In genomic region chr20:45924391-45925261, GRCh38 we compare ENCODE assay signal across 13 cellular contexts. TPM values are rescaled to one million over a fixed set of nuclear protein-coding genes. Genes with fewer than 3 reads are reported as not detected.
DNase-seq lines count a peak whose midpoint lies in the region; ATAC-seq and TF ChIP-seq lines count a peak whose summit lies in the region.
"Had no signal": no experiment of that assay in that cellular context is flagged by ENCODE, and none has a peak within 500 bp of the region (broad histone marks: within the 10 kb centered on the region; RNA-seq: fewer than 3 reads in every experiment).

No MANE protein-coding gene starts in this region.

- DNase-seq in DMS153 (lab: John Stamatoyannopoulos, UW) = peak; percentile 30
- no peak for DNase-seq in DMS153 treated with DMSO at 0.1 percent for 48 hours (lab: John Stamatoyannopoulos, UW; ENCODE audit: unreplicated experiment)
- no peak for DNase-seq in esophagus squamous epithelium (lab: John Stamatoyannopoulos, UW)
- peak in 2 of 3 donors; percentile 51 to 59 for DNase-seq in mucosa of descending colon
- peak; percentile 41 to 63 for DNase-seq in tibial nerve (ENCODE audit: low spot score in 2 of 2)
- DNase-seq in stimulated activated CD4-positive, alpha-beta T cell treated with anti-CD3 and anti-CD28 coated beads, Interleukin-4, amount 100 ng/mL, for 1 hour = no peak
- DNase-seq in activated CD4-positive, alpha-beta memory T cell treated with anti-CD3 and anti-CD28 coated beads for 36 hours = no peak
- DNase-seq: 8988T, Kasumi-1, SK-N-SH had no signal

- no peak overlapping the region for H3K27ac Mint-ChIP-seq in activated CD4-positive, alpha-beta memory T cell treated with anti-CD3 and anti-CD28 coated beads for 36 hours
- H3K27ac Mint-ChIP-seq: activated T-helper 1 cell treated with anti-CD3 and anti-CD28 coated beads, Interleukin-12 subunit alpha, Interleukin-12 subunit beta, Interleukin-2, Interleukin-4 antibody, amounts not matched to agents 30 ng/mL and 10 ng/mL and 1 ng/mL, durations not matched to agents 14 hours and 24 hours and 36 hours had no signal

- 50 to 55% methylated on average over 19 to 20 of the region's 21 CpGs for WGBS in esophagus squamous epithelium, 2 donors
- 38% methylated on average over 21 of the region's 21 CpGs for WGBS in tibial nerve, 2 donors

- H3K4me1 ChIP-seq in esophagus squamous epithelium (peaks cover 12 to 51% (median 28%) of the 10 kb centered on the region in 3 donors), mucosa of descending colon (ENCODE audit: low read depth) (no peaks in the 10 kb centered on the region), tibial nerve (peaks cover 0 to 38% (median 18%) of the 10 kb centered on the region in 4 donors)

- H3K27me3 ChIP-seq in esophagus squamous epithelium (no peaks in the 10 kb centered on the region), tibial nerve (no peaks in the 10 kb centered on the region)

- no peaks in the 10 kb centered on the region for H3K36me3 Mint-ChIP-seq in activated CD4-positive, alpha-beta memory T cell treated with anti-CD3 and anti-CD28 coated beads for 36 hours

- TF ChIP-seq CTCF in esophagus squamous epithelium (IDR thresholded peaks at IDR 0.05) (no peak), mucosa of descending colon (IDR thresholded peaks at IDR 0.05) (no peak), tibial nerve (IDR thresholded peaks at IDR 0.05) (no peak)

- CTCF ChIA-PET in activated CD4-positive, alpha-beta memory T cell treated with anti-CD3 and anti-CD28 coated beads for 36 hours (lab: Charles Lee) = interaction anchor here (0.6 to 1.3 kb wide), 2 partner anchors 88 to 118 kb away, joined by 3 to 4 read pairs; no protein-coding TSS in a partner anchor

- H3K4me1 Mint-ChIP-seq in activated CD4-positive, alpha-beta memory T cell treated with anti-CD3 and anti-CD28 coated beads for 36 hours (ENCODE audit: low read depth) = peaks cover 3% of the 10 kb centered on the region

- peak; percentile 55 for ATAC-seq in mucosa of descending colon
- ATAC-seq in HG03571 (IDR thresholded peaks at IDR 0.05; ENCODE audit: unreplicated experiment) = no peak
- ATAC-seq: GM12878 had no signal

- TF ChIP-seq EP300 in tibial nerve (IDR thresholded peaks at IDR 0.05) = peak; percentile 9 to 67

- H3K9me3 ChIP-seq in esophagus squamous epithelium = no peaks in the 10 kb centered on the region
- no peaks in the 10 kb centered on the region for H3K9me3 ChIP-seq in mucosa of descending colon
- no peaks in the 10 kb centered on the region for H3K9me3 ChIP-seq in tibial nerve
- H3K9me3 ChIP-seq: SK-N-SH had no signal

- H3K4me3 ChIP-seq in esophagus squamous epithelium = peak overlapping the region in 1 of 4 donors; percentile 1
- no peak overlapping the region for H3K4me3 ChIP-seq in mucosa of descending colon
- H3K4me3 ChIP-seq in tibial nerve = no peak overlapping the region
- H3K4me3 ChIP-seq: GM12878 had no signal

- POLR2A ChIA-PET in activated CD4-positive, alpha-beta memory T cell treated with anti-CD3 and anti-CD28 coated beads for 36 hours (lab: Charles Lee) = interaction anchor here (1.7 kb wide), 1 partner anchor 10 kb away, joined by 7 read pairs; the partner anchor contains the start of gene PCIF1

- peaks cover 10% of the 10 kb centered on the region for H3K27me3 Mint-ChIP-seq in activated CD4-positive, alpha-beta memory T cell treated with anti-CD3 and anti-CD28 coated beads for 36 hours

- H3K4me3 Mint-ChIP-seq in activated CD4-positive, alpha-beta memory T cell treated with anti-CD3 and anti-CD28 coated beads for 36 hours = no peak overlapping the region
- H3K4me3 Mint-ChIP-seq: activated T-helper 1 cell treated with anti-CD3 and anti-CD28 coated beads, Interleukin-12 subunit alpha, Interleukin-12 subunit beta, Interleukin-2, Interleukin-4 antibody, amounts not matched to agents 30 ng/mL and 10 ng/mL and 1 ng/mL, durations not matched to agents 14 hours and 24 hours and 36 hours had no signal

- H3K9me3 Mint-ChIP-seq in activated CD4-positive, alpha-beta memory T cell treated with anti-CD3 and anti-CD28 coated beads for 36 hours = no peaks in the 10 kb centered on the region
- H3K9me3 Mint-ChIP-seq: activated T-helper 1 cell treated with anti-CD3 and anti-CD28 coated beads, Interleukin-12 subunit alpha, Interleukin-12 subunit beta, Interleukin-2, Interleukin-4 antibody, amounts not matched to agents 30 ng/mL and 10 ng/mL and 1 ng/mL, durations not matched to agents 14 hours and 24 hours and 36 hours had no signal

- TF ChIP-seq POLR2A in esophagus squamous epithelium (IDR thresholded peaks at IDR 0.05) (no peak), tibial nerve (IDR thresholded peaks at IDR 0.05) (no peak)

- intact Hi-C loops in esophagus squamous epithelium (cut with DNase I) = no loop called here
- intact Hi-C loops in mucosa of descending colon (cut with DNase I, micrococcal nuclease) = no loop called here
- intact Hi-C loops in activated CD4-positive, alpha-beta memory T cell treated with anti-CD3 and anti-CD28 coated beads for 36 hours (cut with micrococcal nuclease) = no loop called here

- H3K27ac ChIP-seq in esophagus squamous epithelium (peak overlapping the region; percentile 28 to 71 (median 56)), tibial nerve (peak overlapping the region; percentile 24 to 83 (median 62))

- H3K36me3 ChIP-seq in esophagus squamous epithelium (no peaks in the 10 kb centered on the region), mucosa of descending colon (ENCODE audit: low read depth) (no peaks in the 10 kb centered on the region), tibial nerve (no peaks in the 10 kb centered on the region)

RNA-seq across cellular contexts. Expression of gene PCIF1, which starts 9.9 kb away (rescaled TPM):
- total RNA-seq in esophagus squamous epithelium = 10 to 100 TPM; 10.4 to 36.8 (median 16.4) TPM
- 10 to 100 TPM; 29.2 to 37.8 (median 35.1) TPM for total RNA-seq in mucosa of descending colon
- total RNA-seq in tibial nerve = 10 to 100 TPM; 52.2 to 59.0 (median 53.0) TPM
- 10 to 100 TPM; 29.9 to 33.0 TPM for total RNA-seq in activated CD4-positive, alpha-beta memory T cell treated with anti-CD3 and anti-CD28 coated beads for 36 hours

RNA-seq across cellular contexts. Expression of gene PLTP, which starts 12.7 kb away (rescaled TPM):
- 100 to 1,000 TPM in 2 of 4 donors, 10 to 100 TPM in 1, 1 to 10 TPM in 1; 5.9 to 248 (median 92.6) TPM for total RNA-seq in esophagus squamous epithelium
- total RNA-seq in mucosa of descending colon = 100 to 1,000 TPM in 2 of 3 donors, 10 to 100 TPM in 1; 15.0 to 141 (median 111) TPM
- total RNA-seq in tibial nerve = 100 to 1,000 TPM in 3 of 4 donors, 10 to 100 TPM in 1; 74.7 to 713 (median 134) TPM
- 1 to 10 TPM; 9.4 to 9.5 TPM for total RNA-seq in activated CD4-positive, alpha-beta memory T cell treated with anti-CD3 and anti-CD28 coated beads for 36 hours

RNA-seq across cellular contexts. Expression of gene CTSA, which starts 33.5 kb away (rescaled TPM):
- 10 to 100 TPM; 44.5 to 74.8 (median 56.8) TPM for total RNA-seq in esophagus squamous epithelium
- total RNA-seq in mucosa of descending colon = 100 to 1,000 TPM; 292 to 542 (median 436) TPM
- 10 to 100 TPM; 50.4 to 87.3 (median 71.7) TPM for total RNA-seq in tibial nerve
- 10 to 100 TPM; 49.8 to 54.8 TPM for total RNA-seq in activated CD4-positive, alpha-beta memory T cell treated with anti-CD3 and anti-CD28 coated beads for 36 hours

RNA-seq across cellular contexts. Expression of gene NEURL2, which starts 33.6 kb away (rescaled TPM):
- 1 to 10 TPM; 4.1 to 6.5 (median 5.5) TPM for total RNA-seq in esophagus squamous epithelium
- 1 to 10 TPM; 4.2 to 9.1 (median 8.5) TPM for total RNA-seq in mucosa of descending colon
- total RNA-seq in tibial nerve = 10 to 100 TPM in 3 of 4 donors, 1 to 10 TPM in 1; 7.7 to 42.9 (median 15.6) TPM
- 1 to 10 TPM; 2.3 to 2.5 TPM for total RNA-seq in activated CD4-positive, alpha-beta memory T cell treated with anti-CD3 and anti-CD28 coated beads for 36 hours

RNA-seq across cellular contexts. Expression of gene SPATA25, which starts 37.2 kb away (rescaled TPM):
- 1 to 10 TPM in 2 of 4 donors, not detected in 2; 1.1 to 1.3 TPM for total RNA-seq in esophagus squamous epithelium
- total RNA-seq in mucosa of descending colon = 1 to 10 TPM; 3.9 to 6.0 (median 4.1) TPM
- total RNA-seq in tibial nerve = 10 to 100 TPM in 1 of 4 donors, 1 to 10 TPM in 3; 2.6 to 18.3 (median 7.9) TPM
- under 1 TPM; 0.50 to 0.63 TPM for total RNA-seq in activated CD4-positive, alpha-beta memory T cell treated with anti-CD3 and anti-CD28 coated beads for 36 hours

Comparison
In these comparisons a context has a peak if more than half of its experiments do, and no peak if none do; other contexts are left out.
1. DNase-seq: peak in DMS153 (single experiment), mucosa of descending colon (2 of 3) and tibial nerve (2 of 2); none in DMS153 treated with DMSO at 0.1 percent for 48 hours (single experiment), esophagus squamous epithelium (single experiment), stimulated activated CD4-positive, alpha-beta T cell treated with anti-CD3 and anti-CD28 coated beads, Interleukin-4, amount 100 ng/mL, for 1 hour (single experiment) and activated CD4-positive, alpha-beta memory T cell treated with anti-CD3 and anti-CD28 coated beads for 36 hours (single experiment).